ENCODE assay signal across 11 cellular contexts in the genomic region with DNA sequence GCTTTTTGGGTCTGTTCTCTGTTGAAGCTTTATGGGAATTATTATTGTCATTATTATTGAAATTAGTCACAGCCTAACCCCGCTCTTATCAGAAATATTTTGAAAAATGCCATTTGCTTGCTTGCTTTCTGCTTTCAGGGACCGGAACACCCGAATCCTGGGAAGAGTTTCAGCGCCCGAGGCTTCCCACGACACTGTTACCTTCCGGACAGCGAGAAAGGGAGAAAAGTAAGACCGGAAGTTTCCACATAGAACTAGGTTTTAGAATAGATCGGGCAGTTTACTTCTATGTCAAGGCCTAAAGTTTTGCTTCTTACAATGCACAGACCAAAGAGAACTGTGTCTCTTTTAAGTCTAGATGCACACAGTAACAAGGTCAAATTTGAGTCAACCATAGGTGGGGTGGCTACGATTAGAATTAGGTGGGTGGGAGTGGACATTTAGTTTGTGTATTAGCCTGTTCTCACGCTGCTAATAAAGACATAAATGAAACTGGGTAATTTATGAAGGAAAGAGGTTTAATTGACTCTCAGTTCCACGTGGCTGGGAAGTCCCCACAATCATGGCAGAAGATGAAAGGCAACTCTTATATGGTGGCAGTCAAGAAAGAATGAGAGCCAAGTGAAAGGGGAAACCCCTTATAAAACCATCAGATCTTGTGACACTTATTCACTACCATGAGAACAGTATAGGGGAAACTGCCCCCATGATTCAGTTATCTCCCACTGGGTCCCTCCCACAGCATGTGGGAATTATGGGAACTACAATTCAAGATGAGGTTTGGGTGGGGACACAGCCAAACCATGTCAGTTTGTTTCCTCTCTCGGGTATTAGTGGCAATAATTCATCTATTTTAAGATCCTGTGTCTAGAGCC.
DNase-seq lines count a peak whose midpoint lies in the region; ATAC-seq and TF ChIP-seq lines count a peak whose summit lies in the region.
"Had no signal": no experiment of that assay in that cellular context is flagged by ENCODE, and none has a peak within 500 bp of the region (broad histone marks: within the 10 kb centered on the region; RNA-seq: fewer than 3 reads in every experiment).

No MANE protein-coding gene starts in this region.

- peak; percentile 23 for DNase-seq in COLO829 (ENCODE audit: low spot score)
- DNase-seq in coronary artery (ENCODE audit: low spot score), result no peak
- no peak for DNase-seq in DMS53 (lab: John Stamatoyannopoulos, UW)
- no peak for DNase-seq in pons (ENCODE audit: low spot score)
- DNase-seq in stimulated activated CD8-positive, alpha-beta memory T cell treated with anti-CD3 and anti-CD28 coated beads, Interleukin-4, amount 100 ng/mL, for 48 hours, result no peak
- no peak for DNase-seq in SIG-M5 treated with dmso at 0.1 percent for 504 hours (lab: John Stamatoyannopoulos, UW; ENCODE audit: unreplicated experiment)
- DNase-seq: activated CD8-positive, alpha-beta memory T cell treated with anti-CD3 and anti-CD28 coated beads, Interleukin-2, amount 50 U/mL, for 48 hours; DND-41; NCI-H1105 treated with DMSO at 0.1 percent for 48 hours had no signal

- no peak overlapping the region for H3K4me3 ChIP-seq in coronary artery

- peak overlapping the region; percentile 6 to 30 for H3K27ac ChIP-seq in coronary artery

- TF ChIP-seq CTCF in coronary artery (IDR thresholded peaks at IDR 0.05), result no peak

- ATAC-seq in GM19025 (IDR thresholded peaks at IDR 0.05; ENCODE audit: low read depth, unreplicated experiment) (peak; percentile 68), HG03103 (IDR thresholded peaks at IDR 0.05; ENCODE audit: low read depth, unreplicated experiment) (peak; percentile 56)
